Comparison of ENCODE assay signal across 8 cellular contexts in genomic region chr7:2758673-2759603, GRCh38.
A peak's percentile ranks its signal among the peaks of the same experiment; 100 is the strongest.
DNase-seq lines count a peak whose midpoint lies in the region; ATAC-seq and TF ChIP-seq lines count a peak whose summit lies in the region.

No MANE protein-coding gene starts in this region.

- no peaks in the 10 kb centered on the region for H3K27me3 Mint-ChIP-seq in activated CD4-positive, alpha-beta T cell treated with anti-CD3 and anti-CD28 coated beads, Interleukin-2, amount 10 ng/mL, durations not matched to agents 24 days and 14 days
- H3K27me3 Mint-ChIP-seq in activated CD4-positive, alpha-beta memory T cell treated with anti-CD3 and anti-CD28 coated beads for 36 hours: no peaks in the 10 kb centered on the region

- peak overlapping the region; percentile 56 for H3K4me3 Mint-ChIP-seq in activated CD4-positive, alpha-beta T cell treated with anti-CD3 and anti-CD28 coated beads, Interleukin-2, amount 10 ng/mL, durations not matched to agents 24 days and 14 days
- H3K4me3 Mint-ChIP-seq in activated CD4-positive, alpha-beta memory T cell treated with anti-CD3 and anti-CD28 coated beads for 36 hours: peak overlapping the region; percentile 57

- TF ChIP-seq POLR2A in testis (IDR thresholded peaks at IDR 0.05): no peak

- H3K27ac ChIP-seq in iPS-20b (ENCODE audit: low read length) (peak overlapping the region; percentile 27), testis (peak overlapping the region; percentile 40 to 93)

- H3K4me1 Mint-ChIP-seq in activated CD4-positive, alpha-beta T cell treated with anti-CD3 and anti-CD28 coated beads, Interleukin-2, amount 10 ng/mL, durations not matched to agents 24 days and 14 days: peaks cover 41% of the 10 kb centered on the region
- peaks cover 47% of the 10 kb centered on the region for H3K4me1 Mint-ChIP-seq in activated CD4-positive, alpha-beta memory T cell treated with anti-CD3 and anti-CD28 coated beads for 36 hours (ENCODE audit: low read depth)

- intact Hi-C loops in activated CD4-positive, alpha-beta T cell treated with anti-CD3 and anti-CD28 coated beads, Interleukin-2, amount 10 ng/mL, durations not matched to agents 24 days and 14 days (cut with micrococcal nuclease): loop anchor here (1.0 to 2.0 kb wide), 5 partner anchors 14 to 104 kb away; partner anchors contain the start of gene GNA12
- intact Hi-C loops in activated CD4-positive, alpha-beta memory T cell treated with anti-CD3 and anti-CD28 coated beads for 36 hours (cut with micrococcal nuclease): loop anchor here (1.0 to 10.0 kb wide), 6 partner anchors 14 to 356 kb away; partner anchors contain the start of gene GNA12
- intact Hi-C loops in testis (cut with DNase I; ENCODE audit: low total_unique reads): no loop called here

- peaks cover 28% of the 10 kb centered on the region for H3K36me3 Mint-ChIP-seq in activated CD4-positive, alpha-beta T cell treated with anti-CD3 and anti-CD28 coated beads, Interleukin-2, amount 10 ng/mL, durations not matched to agents 24 days and 14 days (ENCODE audit: low read depth)
- peaks cover 19% of the 10 kb centered on the region for H3K36me3 Mint-ChIP-seq in activated CD4-positive, alpha-beta memory T cell treated with anti-CD3 and anti-CD28 coated beads for 36 hours

- H3K9ac ChIP-seq in iPS-20b (ENCODE audit: low read depth, low read length): no peak overlapping the region

- no peak for ATAC-seq in HG02884 (IDR thresholded peaks at IDR 0.05; ENCODE audit: unreplicated experiment)

- CTCF ChIA-PET in activated CD4-positive, alpha-beta memory T cell treated with anti-CD3 and anti-CD28 coated beads for 36 hours (lab: Charles Lee): interaction anchor here (1.6 to 3.3 kb wide), 4 partner anchors 13 to 49 kb away, joined by 7 to 30 read pairs (median 16); no protein-coding TSS in a partner anchor

- no peak for TF ChIP-seq CTCF in testis (IDR thresholded peaks at IDR 0.05)

- POLR2A ChIA-PET in activated CD4-positive, alpha-beta memory T cell treated with anti-CD3 and anti-CD28 coated beads for 36 hours (lab: Charles Lee): interaction anchor here (0.8 to 1.6 kb wide), 8 partner anchors 14 to 248 kb away, joined by 3 to 13 read pairs (median 4); no protein-coding TSS in a partner anchor

- no peak overlapping the region for H3K4me3 ChIP-seq in iPS-20b (ENCODE audit: low read length)
- H3K4me3 ChIP-seq in testis: no peak overlapping the region

- H3K9me3 ChIP-seq in iPS-20b (ENCODE audit: insufficient read depth, low read depth, low read length): no peaks in the 10 kb centered on the region
- H3K9me3 ChIP-seq in testis: no peaks in the 10 kb centered on the region

- no peak for DNase-seq in activated CD4-positive, alpha-beta T cell treated with anti-CD3 and anti-CD28 coated beads, Interleukin-2, amount 10 ng/mL, durations not matched to agents 24 days and 14 days
- no peak for DNase-seq in activated CD4-positive, alpha-beta T cell treated with anti-CD3 and anti-CD28 coated beads for 4 hours
- DNase-seq in activated CD4-positive, alpha-beta memory T cell treated with anti-CD3 and anti-CD28 coated beads for 36 hours: peak; percentile 41
- DNase-seq in testis (no peak), D341Med (ENCODE audit: low spot score) (no peak), NCI-H2196 treated with DMSO at 0.1 percent for 48 hours (lab: John Stamatoyannopoulos, UW; ENCODE audit: unreplicated experiment) (no peak)

- 92 to 93% methylated on average over 18 of the region's 18 CpGs for WGBS in testis, 2 donors

- H3K4me1 ChIP-seq in iPS-20b (ENCODE audit: insufficient read depth, low read length): peaks cover 14% of the 10 kb centered on the region; the same call in 1 of the 2 replicates
- peaks cover 65% of the 10 kb centered on the region for H3K4me1 ChIP-seq in testis

- no peaks in the 10 kb centered on the region for H3K9me3 Mint-ChIP-seq in activated CD4-positive, alpha-beta T cell treated with anti-CD3 and anti-CD28 coated beads, Interleukin-2, amount 10 ng/mL, durations not matched to agents 24 days and 14 days
- H3K9me3 Mint-ChIP-seq in activated CD4-positive, alpha-beta memory T cell treated with anti-CD3 and anti-CD28 coated beads for 36 hours: no peaks in the 10 kb centered on the region

- H3K27me3 ChIP-seq in iPS-20b (ENCODE audit: insufficient read depth, low read length) (no peaks in the 10 kb centered on the region), testis (no peaks in the 10 kb centered on the region)

- H3K36me3 ChIP-seq in iPS-20b (ENCODE audit: insufficient read depth, low read depth, low read length) (peaks cover 13% of the 10 kb centered on the region), testis (ENCODE audit: low read depth, missing control alignments) (no peaks in the 10 kb centered on the region)

- peak overlapping the region; percentile 95 for H3K27ac Mint-ChIP-seq in activated CD4-positive, alpha-beta T cell treated with anti-CD3 and anti-CD28 coated beads, Interleukin-2, amount 10 ng/mL, durations not matched to agents 24 days and 14 days
- peak overlapping the region; percentile 96 for H3K27ac Mint-ChIP-seq in activated CD4-positive, alpha-beta memory T cell treated with anti-CD3 and anti-CD28 coated beads for 36 hours
